In genomic region chr13:110034031-110034430, GRCh38 we compare ENCODE assay signal across 17 cellular contexts.
"Had no signal": no experiment of that assay in that cellular context is flagged by ENCODE, and none has a peak within 500 bp of the region (broad histone marks: within the 10 kb centered on the region; RNA-seq: fewer than 3 reads in every experiment).

No MANE protein-coding gene starts in this region.

- DNase-seq: Kasumi-1, MM.1S, NCI-H1436, NCI-H1694, NCI-H187 treated with DMSO at 0.1 percent for 48 hours, NCI-H2029 treated with DMSO at 0.1 percent for 48 hours, NCI-H2171 treated with DMSO at 0.1 percent for 48 hours, NCI-H345, NCI-H446 treated with DMSO at 0.1 percent for 48 hours, NCI-H510A treated with DMSO at 0.1 percent for 48 hours, NCI-H526 treated with DMSO at 0.1 percent for 48 hours, NCI-H774, Right ventricle myocardium superior, RPMI8226, SW 1271, T-cell had no signal

- ATAC-seq: K562, T-cell had no signal
